Comparison of ENCODE assay signal across 22 cellular contexts in the genomic region with DNA sequence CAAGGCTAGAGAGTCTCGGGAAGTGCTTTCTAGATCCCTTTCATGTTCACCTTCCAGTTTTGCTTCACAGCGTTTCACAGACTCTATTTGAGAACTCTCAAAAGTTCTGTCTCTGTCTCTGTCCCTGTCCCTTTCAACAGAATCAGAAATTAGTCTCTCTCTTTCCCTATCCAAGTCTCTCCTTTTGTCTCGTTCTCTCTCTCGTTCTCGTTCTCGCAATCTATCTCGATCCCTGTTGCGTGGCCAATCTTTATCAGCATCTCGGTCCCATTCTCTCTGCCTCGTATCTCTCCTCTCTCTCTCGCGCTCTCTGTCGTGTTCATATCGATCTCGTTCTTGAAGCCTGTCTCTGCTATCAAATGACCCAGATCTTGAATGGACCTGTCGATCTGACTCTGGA.
"Had no signal": no experiment of that assay in that cellular context is flagged by ENCODE, and none has a peak within 500 bp of the region (broad histone marks: within the 10 kb centered on the region; RNA-seq: fewer than 3 reads in every experiment).

No MANE protein-coding gene starts in this region.

- H3K27me3 ChIP-seq: heart right ventricle, left lung, right lobe of liver, suprapubic skin, tibial artery, upper lobe of right lung had no signal

- H3K27me3 Mint-ChIP-seq: activated B cell treated with CpG ODN at 0.5 μM for 24 hours; activated CD4-positive, alpha-beta memory T cell treated with anti-CD3 and anti-CD28 coated beads for 36 hours; stimulated activated memory B cell treated with anti-CD40 and anti-IgM and Interleukin-4, amounts not matched to agents 10 μg/mL and 1 μg/mL and 100 μg/mL, for 72 hours had no signal

- DNase-seq: activated B cell treated with CpG ODN at 0.5 μM for 24 hours; activated CD4-positive, alpha-beta memory T cell treated with anti-CD3 and anti-CD28 coated beads for 36 hours; activated effector memory CD4-positive, alpha-beta T cell treated with Interleukin-2 at 50 U/mL for 16 hours; activated naive CD4-positive, alpha-beta T cell treated with anti-CD3 and anti-CD28 coated beads for 36 hours; activated T-cell treated with anti-CD3 and anti-CD28 coated beads, Interleukin-2, amount 50 U/mL, for 48 hours; amygdala; central memory CD4-positive, alpha-beta T cell; foreskin fibroblast; heart right ventricle; left lung; lower lobe of right lung; mesendoderm; natural killer cell; right lobe of liver; stimulated activated CD4-positive, alpha-beta T cell treated with anti-CD3 and anti-CD28 coated beads, Interleukin-4, amount 100 ng/mL, for 1 hour; T-helper 1 cell; tibial artery; upper lobe of right lung had no signal

- H3K4me3 Mint-ChIP-seq: activated B cell treated with CpG ODN at 0.5 μM for 24 hours; activated CD4-positive, alpha-beta memory T cell treated with anti-CD3 and anti-CD28 coated beads for 36 hours; activated naive CD4-positive, alpha-beta T cell treated with anti-CD3 and anti-CD28 coated beads for 36 hours; natural killer cell; stimulated activated memory B cell treated with anti-CD40 and anti-IgM and Interleukin-4, amounts not matched to agents 10 μg/mL and 1 μg/mL and 100 μg/mL, for 72 hours; T-helper 2 cell treated with Interferon-gamma antibody and Interleukin-4, amounts not matched to agents 5 μg/mL and 100 μg/mL, for 36 hours had no signal

- H3K9me3 Mint-ChIP-seq: activated B cell treated with CpG ODN at 0.5 μM for 24 hours; activated CD4-positive, alpha-beta memory T cell treated with anti-CD3 and anti-CD28 coated beads for 36 hours; activated naive CD4-positive, alpha-beta T cell treated with anti-CD3 and anti-CD28 coated beads for 36 hours; natural killer cell; stimulated activated memory B cell treated with anti-CD40 and anti-IgM and Interleukin-4, amounts not matched to agents 10 μg/mL and 1 μg/mL and 100 μg/mL, for 72 hours; T-helper 2 cell treated with Interferon-gamma antibody and Interleukin-4, amounts not matched to agents 5 μg/mL and 100 μg/mL, for 36 hours had no signal

- H3K4me1 Mint-ChIP-seq: activated B cell treated with CpG ODN at 0.5 μM for 24 hours; stimulated activated memory B cell treated with anti-CD40 and anti-IgM and Interleukin-4, amounts not matched to agents 10 μg/mL and 1 μg/mL and 100 μg/mL, for 72 hours had no signal

- ATAC-seq: esophagus mucosa; heart right ventricle; left lung; lower lobe of right lung; natural killer cell; right lobe of liver; stimulated activated memory B cell treated with anti-CD40 and anti-IgM and Interleukin-4, amounts not matched to agents 10 μg/mL and 1 μg/mL and 100 μg/mL, for 72 hours; upper lobe of right lung had no signal

- H3K27ac Mint-ChIP-seq: activated B cell treated with CpG ODN at 0.5 μM for 24 hours; activated CD4-positive, alpha-beta memory T cell treated with anti-CD3 and anti-CD28 coated beads for 36 hours; activated naive CD4-positive, alpha-beta T cell treated with anti-CD3 and anti-CD28 coated beads for 36 hours; stimulated activated memory B cell treated with anti-CD40 and anti-IgM and Interleukin-4, amounts not matched to agents 10 μg/mL and 1 μg/mL and 100 μg/mL, for 72 hours; T-helper 2 cell treated with Interferon-gamma antibody and Interleukin-4, amounts not matched to agents 5 μg/mL and 100 μg/mL, for 36 hours had no signal

- H3K27ac ChIP-seq: heart right ventricle, left lung, lower lobe of right lung, right lobe of liver, suprapubic skin, tibial artery, upper lobe of right lung had no signal

- H3K9me3 ChIP-seq: heart right ventricle, left lung, lower lobe of right lung, right lobe of liver, suprapubic skin, tibial artery, upper lobe of right lung had no signal

- H3K4me1 ChIP-seq: heart right ventricle, left lung, lower lobe of right lung, right lobe of liver, suprapubic skin, tibial artery, upper lobe of right lung had no signal
